ENCODE assay signal across 8 cellular contexts in the genomic region with DNA sequence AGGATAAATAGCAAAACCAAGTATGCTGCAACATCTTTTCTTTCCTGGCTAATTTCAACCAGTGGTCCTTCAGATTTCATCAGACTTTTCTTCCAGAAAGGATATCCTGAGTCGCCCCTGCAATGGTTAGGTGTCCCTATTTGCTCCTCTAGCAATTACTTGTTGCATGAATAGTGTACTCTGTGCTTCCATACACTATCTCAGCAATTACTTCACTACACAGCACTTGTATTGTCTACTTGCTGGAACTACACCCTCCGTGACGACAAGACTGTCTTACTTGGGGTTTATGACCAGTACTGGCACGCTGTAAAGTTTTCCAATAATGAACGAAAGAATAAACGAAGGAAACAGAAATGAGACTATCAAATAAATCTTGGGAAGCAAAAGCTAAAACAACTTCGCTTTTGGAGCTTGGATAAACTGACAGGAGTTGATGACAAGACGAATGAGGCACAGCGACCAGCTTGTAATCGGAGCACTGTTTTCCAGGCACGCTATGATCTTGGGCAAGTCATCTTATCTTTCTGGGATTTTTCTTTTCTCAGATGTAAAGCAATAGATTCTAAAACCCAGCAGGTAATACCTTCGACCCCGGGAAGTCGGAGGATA. TPM values are rescaled to one million over a fixed set of nuclear protein-coding genes. Genes with fewer than 3 reads are reported as not detected.
DNase-seq lines count a peak whose midpoint lies in the region; ATAC-seq, FAIRE-seq and TF ChIP-seq lines count a peak whose summit lies in the region.
"Not testable (repeated sequence)": the region's sequence is repeated elsewhere in the genome, so short reads cannot be mapped to it uniquely, and the experiment has no call there.

No MANE protein-coding gene starts in this region.

- H3K27ac ChIP-seq in 22Rv1 (peak overlapping the region; percentile 78), PC-3 (ENCODE audit: low read length) (peak overlapping the region; percentile 50)

- H3K9me3 Mint-ChIP-seq in activated naive CD4-positive, alpha-beta T cell treated with anti-CD3 and anti-CD28 coated beads, Interleukin-2, amount 50 U/mL, for 24 hours; endothelial cell (ENCODE audit: unreplicated experiment); progenitor cell of endocrine pancreas (ENCODE audit: low read depth): not testable (repeated sequence)

- H3K79me2 ChIP-seq in PC-3 (ENCODE audit: low read length), result peaks cover 32% of the 10 kb centered on the region

- H3K4me1 Mint-ChIP-seq in activated naive CD4-positive, alpha-beta T cell treated with anti-CD3 and anti-CD28 coated beads, Interleukin-2, amount 50 U/mL, for 24 hours, result peaks cover 38% of the 10 kb centered on the region
- H3K4me1 Mint-ChIP-seq in endothelial cell (ENCODE audit: unreplicated experiment) (peaks cover 14% of the 10 kb centered on the region), progenitor cell of endocrine pancreas (ENCODE audit: low read depth) (peaks cover 12% of the 10 kb centered on the region)

- H3K9me2 ChIP-seq in PC-3 (replicated peaks; ENCODE audit: low read length), result not testable (repeated sequence)

- TSS peak; percentile 76 for BruUV-seq in PC-3 (replicated peaks; lab: Mats Ljungman, UMichigan)

- intact Hi-C loops in PC-3 (cut with micrococcal nuclease), result loop anchor here (5.0 kb wide), 1 partner anchor 181 kb away; a partner anchor contains a TSS

- not testable (repeated sequence) for H3K27me3 Mint-ChIP-seq in activated naive CD4-positive, alpha-beta T cell treated with anti-CD3 and anti-CD28 coated beads, Interleukin-2, amount 50 U/mL, for 24 hours; endothelial cell (ENCODE audit: unreplicated experiment); progenitor cell of endocrine pancreas

- H3K36me3 Mint-ChIP-seq in activated naive CD4-positive, alpha-beta T cell treated with anti-CD3 and anti-CD28 coated beads, Interleukin-2, amount 50 U/mL, for 24 hours; endothelial cell (ENCODE audit: low read depth, unreplicated experiment); progenitor cell of endocrine pancreas (ENCODE audit: insufficient read depth): not testable (repeated sequence)

- TF ChIP-seq CTCF in 22Rv1 (IDR thresholded peaks at IDR 0.05); PC-3 (conservative IDR thresholded peaks at IDR 0.05; ENCODE audit: low read depth, low read length); endothelial cell (IDR thresholded peaks at IDR 0.05; ENCODE audit: unreplicated experiment); progenitor cell of endocrine pancreas (IDR thresholded peaks at IDR 0.05; ENCODE audit: unreplicated experiment): not testable (repeated sequence)

- H3K9me3 ChIP-seq in PC-3 (ENCODE audit: low read length), result not testable (repeated sequence)

- H2AFZ ChIP-seq in PC-3 (ENCODE audit: low read length), result peak overlapping the region; percentile 96

- peak overlapping the region; percentile 91 for H3K4me2 ChIP-seq in PC-3 (ENCODE audit: low read length)

- not testable (repeated sequence) for H3K27me3 ChIP-seq in PC-3 (ENCODE audit: low read length)

- not testable (repeated sequence) for H3K4me1 ChIP-seq in PC-3 (ENCODE audit: insufficient read depth, low read length)

- peak overlapping the region; percentile 86 for H3K9ac ChIP-seq in PC-3 (ENCODE audit: low read length)

- H3F3A ChIP-seq in PC-3 (ENCODE audit: low read length, unreplicated experiment), result not testable (repeated sequence)

- FAIRE-seq in GM12892 (lab: Jason Lieb, UNC), result peak; percentile 87

- DNase-seq in GM12892 (ENCODE audit: insufficient read length); PC-3; endothelial cell (ENCODE audit: low spot score); progenitor cell of endocrine pancreas (ENCODE audit: low spot score, unreplicated experiment): not testable (repeated sequence)
- peak; percentile 20 for DNase-seq in kidney tubule cell (ENCODE audit: low spot score)

- ATAC-seq in HG03175 (IDR thresholded peaks at IDR 0.05; ENCODE audit: unreplicated experiment), result peak; percentile 2
- ATAC-seq in PC-3, result peak; percentile 57

- H3K36me3 ChIP-seq in PC-3 (ENCODE audit: low read depth, low read length), result not testable (repeated sequence)

- peak overlapping the region; percentile 96 for H3K27ac Mint-ChIP-seq in activated naive CD4-positive, alpha-beta T cell treated with anti-CD3 and anti-CD28 coated beads, Interleukin-2, amount 50 U/mL, for 24 hours
- H3K27ac Mint-ChIP-seq in endothelial cell (ENCODE audit: unreplicated experiment) (peak overlapping the region; percentile 92), progenitor cell of endocrine pancreas (peak overlapping the region; percentile 94)

- peak overlapping the region; percentile 98 for H3K4me3 ChIP-seq in PC-3 (ENCODE audit: low read length)

- CTCF ChIA-PET in PC-3 (lab: Charles Lee), result not testable (repeated sequence)

- not testable (repeated sequence) for H4K20me1 ChIP-seq in PC-3 (ENCODE audit: low read length)

- not testable (repeated sequence) for TF ChIP-seq POLR2A in GM12892 (IDR thresholded peaks at IDR 0.05; ENCODE audit: low read depth, low read length)

- H3K4me3 Mint-ChIP-seq in activated naive CD4-positive, alpha-beta T cell treated with anti-CD3 and anti-CD28 coated beads, Interleukin-2, amount 50 U/mL, for 24 hours, result peak overlapping the region; percentile 98
- H3K4me3 Mint-ChIP-seq in endothelial cell (ENCODE audit: unreplicated experiment) (peak overlapping the region; percentile 97), progenitor cell of endocrine pancreas (ENCODE audit: low read depth) (peak overlapping the region; percentile 96)

- POLR2A ChIA-PET in PC-3 (lab: Charles Lee; ENCODE audit: unreplicated experiment), result not testable (repeated sequence)

RNA-seq across cellular contexts. Expression of a gene that starts 34.3 kb away (rescaled TPM):
- polyA plus RNA-seq in GM12892 (2012; ENCODE audit: missing spikeins), result 2.9 TPM
- total RNA-seq in PC-3 (2014; rRNA removed) (3.9 and 6.9 TPM in 2 replicates), endothelial cell (ENCODE audit: unreplicated experiment) (82.4 TPM), progenitor cell of endocrine pancreas (26.3 and 28.1 TPM in 2 replicates)
